ENCODE assay signal across 28 cellular contexts in genomic region chr1:45095450-45095849, GRCh38.
"Had no signal": no experiment of that assay in that cellular context is flagged by ENCODE, and none has a peak within 500 bp of the region (broad histone marks: within the 10 kb centered on the region; RNA-seq: fewer than 3 reads in every experiment).

No MANE protein-coding gene starts in this region.

- ATAC-seq: natural killer cell; psoas muscle; right cardiac atrium; sciatic nerve; stimulated activated memory B cell treated with anti-CD40 and anti-IgM and Interleukin-4, amounts not matched to agents 10 μg/mL and 1 μg/mL and 100 μg/mL, for 72 hours; stimulated activated naive CD8-positive, alpha-beta T cell treated with anti-CD3 and anti-CD28 coated beads, Interleukin-15, amount 100 ng/mL, for 72 hours; stimulated activated naive CD8-positive, alpha-beta T cell treated with anti-CD3 and anti-CD28 coated beads, Interleukin-15, Interleukin-2, amounts not matched to agents 100 U/mL and 50 U/mL, for 24 hours; upper lobe of right lung had no signal

- H3K36me3 ChIP-seq: neural progenitor cell, ovary, spleen, suprapubic skin, tibial artery, transverse colon, upper lobe of right lung, uterus had no signal

- H3K9me3 ChIP-seq: ovary, psoas muscle, spleen, suprapubic skin, testis, tibial artery, transverse colon, upper lobe of right lung, uterus had no signal

- DNase-seq: natural killer cell; occipital lobe; ovary; posterior cingulate gyrus; psoas muscle; right cardiac atrium; spleen; stimulated activated CD4-positive, alpha-beta T cell treated with anti-CD3 and anti-CD28 coated beads, Interleukin-12 subunit alpha, Interleukin-12 subunit beta, amount 100 ng/mL, for 4 hours; stimulated activated CD4-positive, alpha-beta T cell treated with anti-CD3 and anti-CD28 coated beads, Interleukin-1b, Interleukin-23, amount 100 ng/mL, for 48 hours; stimulated activated CD4-positive, alpha-beta T cell treated with anti-CD3 and anti-CD28 coated beads, Interleukin-4, amount 100 ng/mL, for 1 hour; stimulated activated CD4-positive, alpha-beta T cell treated with anti-CD3 and anti-CD28 coated beads, Interleukin-4, amount 100 ng/mL, for 4 hours; stimulated activated CD8-positive, alpha-beta memory T cell treated with anti-CD3 and anti-CD28 coated beads, Interleukin-4, amount 100 ng/mL, for 48 hours; stimulated activated naive CD4-positive, alpha-beta T cell; stimulated activated naive CD8-positive, alpha-beta T cell treated with anti-CD3 and anti-CD28 coated beads, Interleukin-15, amount 100 ng/mL, for 72 hours; stimulated activated naive CD8-positive, alpha-beta T cell treated with anti-CD3 and anti-CD28 coated beads, Interleukin-15, Interleukin-2, amounts not matched to agents 100 U/mL and 50 U/mL, for 24 hours; substantia nigra; testis; tibial artery; transverse colon; upper lobe of right lung; uterus had no signal

- H3K9ac ChIP-seq: neural progenitor cell, parathyroid adenoma had no signal

- H3K4me2 ChIP-seq: neural progenitor cell, smooth muscle cell had no signal

- H3K27ac ChIP-seq: neural progenitor cell, ovary, parathyroid adenoma, psoas muscle, skin epidermis, spleen, suprapubic skin, testis, tibial artery, transverse colon, upper lobe of right lung, uterus had no signal

- H3K79me2 ChIP-seq: parathyroid adenoma had no signal

- H3K4me3 ChIP-seq: neural progenitor cell, ovary, psoas muscle, skin epidermis, smooth muscle cell, spleen, suprapubic skin, testis, tibial artery, transverse colon, upper lobe of right lung, uterus had no signal

- H2AFZ ChIP-seq: neural progenitor cell, parathyroid adenoma had no signal

- H3K27me3 ChIP-seq: neural progenitor cell, ovary, spleen, suprapubic skin, testis, tibial artery, transverse colon, upper lobe of right lung, uterus had no signal

- H3K4me1 ChIP-seq: neural progenitor cell, parathyroid adenoma, psoas muscle, spleen, suprapubic skin, testis, tibial artery, upper lobe of right lung, uterus had no signal
